8 cellular contexts compared by ENCODE assay signal in genomic region chr5:132747693-132748440, GRCh38. TPM values are rescaled to one million over a fixed set of nuclear protein-coding genes. Genes with fewer than 3 reads are reported as not detected.
DNase-seq lines count a peak whose midpoint lies in the region; ATAC-seq, FAIRE-seq and TF ChIP-seq lines count a peak whose summit lies in the region.

No MANE protein-coding gene starts in this region.

- H3K9ac ChIP-seq in colonic mucosa (ENCODE audit: low read depth in 2 of 2, low read length in 2 of 2), result peak overlapping the region in 1 of 2 donors; percentile 64

- H3K4me1 ChIP-seq in DOHH2 (ENCODE audit: control insufficient read depth, low read length) (peaks cover 10% of the 10 kb centered on the region), colonic mucosa (no peaks in the 10 kb centered on the region), pancreas (peaks cover 0 to 4% (median 0%) of the 10 kb centered on the region in 3 donors)

- H4K20me1 ChIP-seq in DOHH2 (ENCODE audit: control insufficient read depth, insufficient read depth, low read depth, low read length), result no peaks in the 10 kb centered on the region

- no peak for FAIRE-seq in pancreas (lab: Jason Lieb, UNC)

- H3K4me2 ChIP-seq in DOHH2 (ENCODE audit: low read length), result peak overlapping the region; percentile 88

- no peaks in the 10 kb centered on the region for H3K9me2 ChIP-seq in DOHH2 (replicated peaks; ENCODE audit: control insufficient read depth, low read length)

- ATAC-seq in pancreas (peak in 1 of 4 donors; percentile 47), GM18870 (IDR thresholded peaks at IDR 0.05; ENCODE audit: unreplicated experiment) (no peak), GM21786 (IDR thresholded peaks at IDR 0.05; ENCODE audit: unreplicated experiment) (no peak)

- intact Hi-C loops in colonic mucosa (cut with DNase I) (no loop called here), pancreas (cut with DNase I) (no loop called here)

- DNase-seq in T-helper 2 cell (peak; percentile 33 to 81 (median 42)), colonic mucosa (no peak), pancreas (peak in 2 of 6 donors; percentile 32 to 46), ACHN (no peak), NCI-H146 (lab: John Stamatoyannopoulos, UW) (no peak)

- no peaks in the 10 kb centered on the region for H3K79me2 ChIP-seq in DOHH2 (ENCODE audit: control insufficient read depth, low read length)

- H3K4me3 ChIP-seq in DOHH2 (ENCODE audit: low read length) (peak overlapping the region; percentile 79), colonic mucosa (peak overlapping the region; percentile 69), pancreas (peak overlapping the region; percentile 27 to 64 (median 44))

- H3K27ac ChIP-seq in DOHH2 (ENCODE audit: low read depth, low read length) (no peak overlapping the region), colonic mucosa (peak overlapping the region; percentile 42), pancreas (no peak overlapping the region)

- H3K27me3 ChIP-seq in DOHH2 (ENCODE audit: control insufficient read depth, low read length), result peaks cover 60% of the 10 kb centered on the region
- H3K27me3 ChIP-seq in colonic mucosa, result no peaks in the 10 kb centered on the region
- no peaks in the 10 kb centered on the region for H3K27me3 ChIP-seq in pancreas

- H3K36me3 ChIP-seq in DOHH2 (ENCODE audit: control insufficient read depth, low read length) (no peaks in the 10 kb centered on the region), colonic mucosa (no peaks in the 10 kb centered on the region), pancreas (no peaks in the 10 kb centered on the region)

- no peaks in the 10 kb centered on the region for H3F3A ChIP-seq in DOHH2 (ENCODE audit: control insufficient read depth, insufficient read depth)

- in situ Hi-C loops in ACHN (cut with HindIII; ENCODE audit: low pct_ligation_motif_present, low pct_unique_long_range_greater_than_20kb, low sequenced_read_pairs), result no loop called here

- TF ChIP-seq CTCF in DOHH2 (IDR thresholded peaks at IDR 0.05; ENCODE audit: low read depth, low read length, poor library complexity, severe bottlenecking) (no peak), colonic mucosa (IDR thresholded peaks at IDR 0.05) (no peak), pancreas (IDR thresholded peaks at IDR 0.05) (no peak)

- H3K9me3 ChIP-seq in DOHH2 (ENCODE audit: control insufficient read depth, insufficient read depth, low read length), result no peaks in the 10 kb centered on the region
- no peaks in the 10 kb centered on the region for H3K9me3 ChIP-seq in colonic mucosa
- H3K9me3 ChIP-seq in pancreas, result no peaks in the 10 kb centered on the region

- 40 to 42% methylated on average over 61 to 69 of the region's 69 CpGs for WGBS in pancreas, 2 donors

RNA-seq across cellular contexts. Expression of gene CCNI2, which starts 0.6 kb away (rescaled TPM):
- total RNA-seq in colonic mucosa, result 10 to 100 TPM in 1 of 2 donors, 1 to 10 TPM in 1; 7.1 to 22.9 TPM
- 1 to 10 TPM in 4 of 6 donors, under 1 TPM in 2; 0.69 to 4.4 (median 1.3) TPM for total RNA-seq in pancreas
- 1 to 10 TPM in 1 of 2 donors, under 1 TPM in 1; 0.84 to 1.8 TPM for polyA plus RNA-seq in pancreas

RNA-seq across cellular contexts. Expression of gene KIF3A, which starts 10.5 kb away (rescaled TPM):
- total RNA-seq in colonic mucosa, result 1 to 10 TPM; 4.0 to 5.2 TPM
- total RNA-seq in pancreas, result 1 to 10 TPM; 2.4 to 6.3 (median 4.1) TPM
- polyA plus RNA-seq in pancreas, result 1 to 10 TPM; 2.4 to 5.0 TPM

RNA-seq across cellular contexts. Expression of gene SEPTIN8, which starts 29.2 kb away (rescaled TPM):
- total RNA-seq in colonic mucosa (10 to 100 TPM; 57.6 to 84.2 TPM), pancreas (10 to 100 TPM; 13.1 to 32.8 (median 17.1) TPM)
- polyA plus RNA-seq in pancreas, result 10 to 100 TPM; 17.9 to 18.6 TPM

Comparison
In these comparisons a context has a peak if more than half of its experiments do, and no peak if none do; other contexts are left out.
1. DNase-seq: peak in T-helper 2 cell (5 of 5); none in colonic mucosa (single experiment), ACHN (single experiment) and NCI-H146 (single experiment).
2. Peak in every context shown above with its lines, with median percentiles within 50 percentile points of each other: H3K4me3 ChIP-seq.